ENCODE assay signal across 32 cellular contexts in the genomic region with DNA sequence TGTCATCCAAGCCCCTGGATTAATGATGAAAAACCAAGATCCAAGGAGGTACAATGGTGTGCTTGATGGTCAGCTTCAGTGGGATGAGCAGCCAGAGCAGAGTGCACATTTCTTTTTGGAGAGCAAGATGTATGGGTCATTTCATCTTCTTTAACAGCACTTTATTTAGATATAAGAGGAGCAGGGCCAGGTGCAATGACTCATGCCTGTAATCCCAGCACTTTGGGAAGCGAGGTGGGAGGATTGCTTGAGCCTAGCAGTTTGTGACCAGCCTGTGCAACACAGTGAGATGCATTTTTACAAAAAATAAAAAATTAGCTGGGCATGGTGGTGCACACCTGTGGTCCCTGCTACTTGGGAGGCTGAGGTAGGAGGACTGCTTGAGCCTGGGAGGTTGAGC. TPM values are rescaled to one million over a fixed set of nuclear protein-coding genes. Genes with fewer than 3 reads are reported as not detected.
"Had no signal": no experiment of that assay in that cellular context is flagged by ENCODE, and none has a peak within 500 bp of the region (broad histone marks: within the 10 kb centered on the region; RNA-seq: fewer than 3 reads in every experiment).

No MANE protein-coding gene starts in this region.

- H3K4me2 ChIP-seq: SK-N-SH had no signal

- H3K4me1 ChIP-seq: ascending aorta, body of pancreas, breast epithelium, SJSA1 had no signal

- H3K27me3 ChIP-seq: ascending aorta, body of pancreas, MG63, SJSA1 had no signal

- H3K9me2 ChIP-seq: SK-N-SH had no signal

- H3K9me3 Mint-ChIP-seq: activated CD4-positive, alpha-beta T cell treated with anti-CD3 and anti-CD28 coated beads, Interleukin-2, amount 10 ng/mL, durations not matched to agents 7 days and 5 days; activated naive CD4-positive, alpha-beta T cell treated with anti-CD3 and anti-CD28 coated beads, Interleukin-2, amount 50 U/mL, for 24 hours; activated naive CD8-positive, alpha-beta T cell treated with anti-CD3 and anti-CD28 coated beads, Interleukin-2, amount 10 ng/mL, durations not matched to agents 7 days and 5 days; activated T-cell treated with anti-CD3 and anti-CD28 coated beads, Interleukin-2, amount 50 U/mL, for 24 hours; activated T-helper 2 cell treated with anti-CD3 and anti-CD28 coated beads, Interferon-gamma antibody, Interleukin-2, Interleukin-4, amounts not matched to agents 10 μg/mL and 5 μg/mL and 100 μg/mL, durations not matched to agents 14 hours and 24 hours and 36 hours; T-helper 1 cell treated with Interleukin-12 subunit alpha and Interleukin-12 subunit beta and Interleukin-4 antibody, amounts not matched to agents 30 μg/mL and 1 μg/mL, for 36 hours; T-helper 2 cell treated with Interferon-gamma antibody and Interleukin-4, amounts not matched to agents 5 μg/mL and 100 μg/mL, for 36 hours had no signal

- DNase-seq: activated CD4-positive, alpha-beta T cell treated with anti-CD3 and anti-CD28 coated beads for 36 hours; activated CD4-positive, alpha-beta T cell treated with anti-CD3 and anti-CD28 coated beads, Interleukin-2, amount 10 ng/mL, durations not matched to agents 7 days and 5 days; activated CD4-positive, alpha-beta T cell treated with anti-CD3 and anti-CD28 coated beads, Interleukin-2, amount 50 U/mL, for 48 hours; activated CD8-positive, alpha-beta T cell treated with anti-CD3 and anti-CD28 coated beads, Interleukin-2, amount 10 ng/mL, durations not matched to agents 7 days and 5 days; activated gamma-delta T cell; activated naive CD4-positive, alpha-beta T cell treated with Interleukin-2 at 50 U/mL for 16 hours; activated naive CD8-positive, alpha-beta T cell treated with anti-CD3 and anti-CD28 coated beads, Interleukin-2, amount 10 ng/mL, durations not matched to agents 7 days and 5 days; activated T-cell treated with anti-CD3 and anti-CD28 coated beads, Interleukin-2, amount 50 U/mL, for 24 hours; amygdala; body of pancreas; caudate nucleus; cerebellar nuclear complex; MG63; NCI-H1048; NCI-H1105 treated with DMSO at 0.1 percent for 48 hours; NCI-H1436; NCI-H1694; NCI-H1930; NCI-H2081 treated with DMSO at 0.1 percent for 48 hours; NCI-H345; NCI-H524 treated with DMSO at 0.1 percent for 48 hours; SHP77; SK-N-SH had no signal

- H3K9ac ChIP-seq: SK-N-SH had no signal

- H3K4me3 Mint-ChIP-seq: activated CD4-positive, alpha-beta T cell treated with anti-CD3 and anti-CD28 coated beads for 36 hours; activated CD4-positive, alpha-beta T cell treated with anti-CD3 and anti-CD28 coated beads, Interleukin-2, amount 10 ng/mL, durations not matched to agents 7 days and 5 days; activated CD8-positive, alpha-beta T cell treated with anti-CD3 and anti-CD28 coated beads, Interleukin-2, amount 10 ng/mL, durations not matched to agents 7 days and 5 days; activated naive CD4-positive, alpha-beta T cell treated with anti-CD3 and anti-CD28 coated beads, Interleukin-2, amount 50 U/mL, for 24 hours; activated naive CD8-positive, alpha-beta T cell treated with anti-CD3 and anti-CD28 coated beads, Interleukin-2, amount 10 ng/mL, durations not matched to agents 7 days and 5 days; activated T-cell treated with anti-CD3 and anti-CD28 coated beads, Interleukin-2, amount 50 U/mL, for 24 hours; T-helper 1 cell treated with Interleukin-12 subunit alpha and Interleukin-12 subunit beta and Interleukin-4 antibody, amounts not matched to agents 30 μg/mL and 1 μg/mL, for 36 hours; T-helper 2 cell treated with Interferon-gamma antibody and Interleukin-4, amounts not matched to agents 5 μg/mL and 100 μg/mL, for 36 hours had no signal

- H3K27ac Mint-ChIP-seq: activated CD4-positive, alpha-beta T cell treated with anti-CD3 and anti-CD28 coated beads for 36 hours; activated CD4-positive, alpha-beta T cell treated with anti-CD3 and anti-CD28 coated beads, Interleukin-2, amount 10 ng/mL, durations not matched to agents 7 days and 5 days; activated CD8-positive, alpha-beta T cell treated with anti-CD3 and anti-CD28 coated beads, Interleukin-2, amount 10 ng/mL, durations not matched to agents 7 days and 5 days; activated naive CD8-positive, alpha-beta T cell treated with anti-CD3 and anti-CD28 coated beads, Interleukin-2, amount 10 ng/mL, durations not matched to agents 7 days and 5 days; activated T-cell treated with anti-CD3 and anti-CD28 coated beads, Interleukin-2, amount 50 U/mL, for 24 hours; activated T-helper 2 cell treated with anti-CD3 and anti-CD28 coated beads, Interferon-gamma antibody, Interleukin-2, Interleukin-4, amounts not matched to agents 10 μg/mL and 5 μg/mL and 100 μg/mL, durations not matched to agents 14 hours and 24 hours and 36 hours; T-helper 1 cell treated with Interleukin-12 subunit alpha and Interleukin-12 subunit beta and Interleukin-4 antibody, amounts not matched to agents 30 μg/mL and 1 μg/mL, for 36 hours; T-helper 2 cell treated with Interferon-gamma antibody and Interleukin-4, amounts not matched to agents 5 μg/mL and 100 μg/mL, for 36 hours had no signal

- H3K27me3 Mint-ChIP-seq: activated CD4-positive, alpha-beta T cell treated with anti-CD3 and anti-CD28 coated beads for 36 hours; activated CD4-positive, alpha-beta T cell treated with anti-CD3 and anti-CD28 coated beads, Interleukin-2, amount 10 ng/mL, durations not matched to agents 7 days and 5 days; activated naive CD4-positive, alpha-beta T cell treated with anti-CD3 and anti-CD28 coated beads, Interleukin-2, amount 50 U/mL, for 24 hours; activated naive CD8-positive, alpha-beta T cell treated with anti-CD3 and anti-CD28 coated beads, Interleukin-2, amount 10 ng/mL, durations not matched to agents 7 days and 5 days had no signal

- ATAC-seq: activated CD4-positive, alpha-beta T cell treated with anti-CD3 and anti-CD28 coated beads for 36 hours; activated CD8-positive, alpha-beta T cell treated with anti-CD3 and anti-CD28 coated beads, Interleukin-2, amount 10 ng/mL, durations not matched to agents 7 days and 5 days; body of pancreas; Panc1 had no signal

- H3K27ac ChIP-seq: ascending aorta, body of pancreas, breast epithelium, SJSA1 had no signal

- H3K36me3 ChIP-seq: ascending aorta, breast epithelium, MG63, SJSA1 had no signal

- H3K4me3 ChIP-seq: ascending aorta, body of pancreas, breast epithelium, MG63, SJSA1 had no signal

- H3K9me3 ChIP-seq: ascending aorta, body of pancreas, breast epithelium, MG63, SJSA1, SK-N-SH had no signal

RNA-seq across cellular contexts. Expression of a gene that starts 45.3 kb away (rescaled TPM):
- total RNA-seq: breast epithelium, RPMI7951, SJSA1 had no signal
